In genomic region chr7:116971869-116972268, GRCh38 we compare ENCODE assay signal across 19 cellular contexts. TPM values are rescaled to one million over a fixed set of nuclear protein-coding genes. Genes with fewer than 3 reads are reported as not detected.
DNase-seq lines count a peak whose midpoint lies in the region; ATAC-seq and TF ChIP-seq lines count a peak whose summit lies in the region.
"Had no signal": no experiment of that assay in that cellular context is flagged by ENCODE, and none has a peak within 500 bp of the region (broad histone marks: within the 10 kb centered on the region; RNA-seq: fewer than 3 reads in every experiment).

No MANE protein-coding gene starts in this region.

- no peak overlapping the region for H3K4me2 ChIP-seq in trophoblast cell (ENCODE audit: low read length)

- WGBS in trophoblast cell (ENCODE audit: extremely low coverage, insufficient coverage, insufficient read length), result no CpG with 5 or more reads among the region's 4 CpGs

- no peak overlapping the region for H3K9ac ChIP-seq in trophoblast cell (ENCODE audit: low read length)

- no peak overlapping the region for H2BK5ac ChIP-seq in trophoblast cell (ENCODE audit: low read depth, low read length, poor library complexity)

- H4K91ac ChIP-seq in trophoblast cell (ENCODE audit: low read depth, low read length), result no peak overlapping the region

- no peak overlapping the region for H4K12ac ChIP-seq in trophoblast cell (ENCODE audit: low read depth, low read length)

- H3K4me3 Mint-ChIP-seq in activated CD4-positive, alpha-beta memory T cell treated with anti-CD3 and anti-CD28 coated beads for 36 hours, result no peak overlapping the region
- H3K4me3 Mint-ChIP-seq: CD8-positive, alpha-beta T cell had no signal

- H2BK12ac ChIP-seq in trophoblast cell (ENCODE audit: low read length), result no peak overlapping the region

- peaks cover 6% of the 10 kb centered on the region for H3K4me1 Mint-ChIP-seq in activated CD4-positive, alpha-beta memory T cell treated with anti-CD3 and anti-CD28 coated beads for 36 hours (ENCODE audit: low read depth)

- H3K23ac ChIP-seq in trophoblast cell (ENCODE audit: low read length), result no peak overlapping the region

- no peaks in the 10 kb centered on the region for H3K79me2 ChIP-seq in trophoblast cell (ENCODE audit: control insufficient read depth, insufficient read depth, low read length, poor library complexity)

- H3K79me1 ChIP-seq in trophoblast cell (ENCODE audit: low read length), result no peaks in the 10 kb centered on the region

- H3K14ac ChIP-seq in trophoblast cell (ENCODE audit: low read length), result no peak overlapping the region

- H3K27me3 Mint-ChIP-seq in activated CD4-positive, alpha-beta memory T cell treated with anti-CD3 and anti-CD28 coated beads for 36 hours, result no peaks in the 10 kb centered on the region

- H2AFZ ChIP-seq in trophoblast cell (ENCODE audit: insufficient read depth, low read length, poor library complexity), result no peak overlapping the region

- no peak for TF ChIP-seq POLR2A in gastrocnemius medialis (IDR thresholded peaks at IDR 0.05)

- no peak overlapping the region for H4K8ac ChIP-seq in trophoblast cell (ENCODE audit: low read depth, low read length)

- H3K27me3 ChIP-seq in cardiac muscle cell (no peaks in the 10 kb centered on the region), trophoblast cell (ENCODE audit: insufficient read depth, low read length) (no peaks in the 10 kb centered on the region), gastrocnemius medialis (no peaks in the 10 kb centered on the region)

- in situ Hi-C loops in gastrocnemius medialis (cut with MboI; ENCODE audit: low sequenced_read_pairs in 4 of 4), result no loop called here

- no peaks in the 10 kb centered on the region for H3K9me3 Mint-ChIP-seq in activated CD4-positive, alpha-beta memory T cell treated with anti-CD3 and anti-CD28 coated beads for 36 hours
- H3K9me3 Mint-ChIP-seq: CD8-positive, alpha-beta T cell had no signal

- H3K4me1 ChIP-seq in cardiac muscle cell (ENCODE audit: low read depth) (peaks cover 13% of the 10 kb centered on the region), trophoblast cell (ENCODE audit: control insufficient read depth in 1 of 2, insufficient read depth in 2 of 2, low read length in 2 of 2) (peaks cover 0 to 3% of the 10 kb centered on the region in 2 experiments), gastrocnemius medialis (peaks cover 20 to 25% of the 10 kb centered on the region in 2 donors)

- no peak overlapping the region for H3K27ac Mint-ChIP-seq in activated CD4-positive, alpha-beta memory T cell treated with anti-CD3 and anti-CD28 coated beads for 36 hours
- H3K27ac Mint-ChIP-seq: CD8-positive, alpha-beta T cell had no signal

- H3K4me3 ChIP-seq in cardiac muscle cell, result no peak overlapping the region
- no peak overlapping the region for H3K4me3 ChIP-seq in trophoblast cell (ENCODE audit: low read depth, low read length)
- no peak overlapping the region for H3K4me3 ChIP-seq in gastrocnemius medialis

- H3K18ac ChIP-seq in trophoblast cell (ENCODE audit: low read length), result no peak overlapping the region

- DNase-seq in cardiac muscle cell (ENCODE audit: low read depth in 1 of 2, low spot score in 1 of 2) (no peak), Right ventricle myocardium inferior (ENCODE audit: missing footprints) (no peak), ecto neural progenitor cell (ENCODE audit: low spot score) (peak; percentile 52), left lobe of liver (ENCODE audit: low spot score) (no peak), trophoblast cell (peak; percentile 4 to 34), gastrocnemius medialis (no peak), NCI-H524 treated with DMSO at 0.1 percent for 48 hours (lab: John Stamatoyannopoulos, UW) (no peak)
- no peak for DNase-seq in activated CD4-positive, alpha-beta memory T cell treated with anti-CD3 and anti-CD28 coated beads for 36 hours
- DNase-seq: 8988T; C1 segment of cervical spinal cord; Calu3; CD8-positive, alpha-beta T cell; DMS153; KBM-7; NCI-H1092 treated with DMSO at 0.1 percent for 48 hours; NCI-H146; NCI-H2029 treated with DMSO at 0.1 percent for 48 hours; NCI-H526; Right ventricle myocardium superior had no signal

- ATAC-seq in Right ventricle myocardium inferior, result no peak
- peak; percentile 65 for ATAC-seq in left lobe of liver
- no peak for ATAC-seq in gastrocnemius medialis
- ATAC-seq: CD8-positive, alpha-beta T cell had no signal

- H2BK120ac ChIP-seq in trophoblast cell (ENCODE audit: insufficient read depth, low read length, poor library complexity), result no peak overlapping the region

- H3K36me3 ChIP-seq in cardiac muscle cell, result no peaks in the 10 kb centered on the region
- peaks cover 0 to 2% of the 10 kb centered on the region in 2 experiments for H3K36me3 ChIP-seq in trophoblast cell (ENCODE audit: control insufficient read depth in 1 of 2, insufficient read depth in 2 of 2, low read length in 2 of 2)
- no peaks in the 10 kb centered on the region for H3K36me3 ChIP-seq in gastrocnemius medialis

- POLR2A ChIA-PET in activated CD4-positive, alpha-beta memory T cell treated with anti-CD3 and anti-CD28 coated beads for 36 hours (lab: Charles Lee), result interaction anchor here (0.6 kb wide), 1 partner anchor 153 kb away, joined by 3 read pairs; no protein-coding TSS in a partner anchor

- H3K27ac ChIP-seq in cardiac muscle cell (peak overlapping the region; percentile 45), trophoblast cell (ENCODE audit: low read depth, low read length) (no peak overlapping the region), gastrocnemius medialis (no peak overlapping the region)

- no peak overlapping the region for H3K4ac ChIP-seq in trophoblast cell (ENCODE audit: low read depth, low read length)

- TF ChIP-seq CTCF in cardiac muscle cell (IDR thresholded peaks at IDR 0.05; ENCODE audit: low read depth, low read length), result no peak
- TF ChIP-seq CTCF in gastrocnemius medialis (IDR thresholded peaks at IDR 0.05 in 4 of 5, conservative IDR thresholded peaks at IDR 0.05 in 1 of 5), result no peak

- CTCF ChIA-PET in activated CD4-positive, alpha-beta memory T cell treated with anti-CD3 and anti-CD28 coated beads for 36 hours (lab: Charles Lee), result interaction anchor here (0.6 to 4.1 kb wide), 6 partner anchors 14 to 158 kb away, joined by 3 to 14 read pairs (median 4); no protein-coding TSS in a partner anchor

- intact Hi-C loops in Right ventricle myocardium inferior (cut with DNase I), result no loop called here
- intact Hi-C loops in gastrocnemius medialis (cut with DNase I; ENCODE audit: low total_unique reads), result no loop called here
- intact Hi-C loops in activated CD4-positive, alpha-beta memory T cell treated with anti-CD3 and anti-CD28 coated beads for 36 hours (cut with micrococcal nuclease), result no loop called here

- H3K9me3 ChIP-seq in cardiac muscle cell (ENCODE audit: low read depth) (no peaks in the 10 kb centered on the region), trophoblast cell (ENCODE audit: insufficient read depth, low read depth, low read length) (peaks cover 2% of the 10 kb centered on the region), gastrocnemius medialis (no peaks in the 10 kb centered on the region)

- H2AK5ac ChIP-seq in trophoblast cell (ENCODE audit: low read length), result no peak overlapping the region

- H3K36me3 Mint-ChIP-seq in activated CD4-positive, alpha-beta memory T cell treated with anti-CD3 and anti-CD28 coated beads for 36 hours, result no peaks in the 10 kb centered on the region
- H3K36me3 Mint-ChIP-seq: CD8-positive, alpha-beta T cell had no signal

RNA-seq across cellular contexts. Expression of gene ST7, which starts 18.6 kb away (rescaled TPM):
- 74.2 and 83.5 TPM in 2 replicates for total RNA-seq in cardiac muscle cell
- polyA plus RNA-seq in cardiac muscle cell, result 96.7 and 108 TPM in 2 replicates
- total RNA-seq in Right ventricle myocardium inferior, result 29.5 TPM
- 22.2 TPM for total RNA-seq in left lobe of liver
- 17.9 and 18.5 TPM in 2 replicates for polyA plus RNA-seq in trophoblast cell (2013)
- total RNA-seq in gastrocnemius medialis, result 10 to 100 TPM in 3 of 4 donors, 1 to 10 TPM in 1; 5.5 to 14.5 (median 11.9) TPM
- total RNA-seq in activated CD4-positive, alpha-beta memory T cell treated with anti-CD3 and anti-CD28 coated beads for 36 hours, result 1 to 10 TPM; 5.7 to 6.2 TPM

Comparison
In these comparisons a context has a peak if more than half of its experiments do, and no peak if none do; other contexts are left out.
1. DNase-seq: peak in ecto neural progenitor cell (single experiment) and trophoblast cell (2 of 2); none in cardiac muscle cell (0 of 2), Right ventricle myocardium inferior (single experiment), left lobe of liver (single experiment), gastrocnemius medialis (0 of 2), activated CD4-positive, alpha-beta memory T cell treated with anti-CD3 and anti-CD28 coated beads for 36 hours (single experiment) and NCI-H524 treated with DMSO at 0.1 percent for 48 hours (single experiment).